8 cellular contexts compared by ENCODE assay signal in genomic region chr7:1459930-1460756, GRCh38.
DNase-seq lines count a peak whose midpoint lies in the region; ATAC-seq and TF ChIP-seq lines count a peak whose summit lies in the region.

No MANE protein-coding gene starts in this region.

- no CpG with 5 or more reads among the region's 28 CpGs for WGBS in iPS DF 6.9 (ENCODE audit: insufficient coverage, insufficient read length)

- H3K27me3 Mint-ChIP-seq in activated naive CD4-positive, alpha-beta T cell treated with anti-CD3 and anti-CD28 coated beads, Interleukin-2, amount 50 U/mL, for 24 hours: no peaks in the 10 kb centered on the region

- H3K4me3 ChIP-seq in iPS DF 6.9 (ENCODE audit: low read length) (peak overlapping the region; percentile 4; the same call in 1 of the 2 replicates), skin epidermis (peak overlapping the region; percentile 20 to 87 (median 66))

- peaks cover 21% of the 10 kb centered on the region for H3K4me1 Mint-ChIP-seq in activated naive CD4-positive, alpha-beta T cell treated with anti-CD3 and anti-CD28 coated beads, Interleukin-2, amount 50 U/mL, for 24 hours

- no peak overlapping the region for H3K27ac Mint-ChIP-seq in activated naive CD4-positive, alpha-beta T cell treated with anti-CD3 and anti-CD28 coated beads, Interleukin-2, amount 50 U/mL, for 24 hours

- H3K36me3 ChIP-seq in iPS DF 6.9 (ENCODE audit: control insufficient read depth, insufficient read depth, low read length): no peaks in the 10 kb centered on the region

- no peaks in the 10 kb centered on the region for H3K9me3 Mint-ChIP-seq in activated naive CD4-positive, alpha-beta T cell treated with anti-CD3 and anti-CD28 coated beads, Interleukin-2, amount 50 U/mL, for 24 hours

- H3K27me3 ChIP-seq in iPS DF 6.9 (ENCODE audit: control insufficient read depth, insufficient read depth, low read length): no peaks in the 10 kb centered on the region

- H3K27ac ChIP-seq in 22Rv1: peak overlapping the region; percentile 54
- H3K27ac ChIP-seq in iPS DF 6.9 (ENCODE audit: low read length): no peak overlapping the region
- peak overlapping the region in 20 of 21 experiments; percentile 35 to 88 (median 78) for H3K27ac ChIP-seq in skin epidermis

- H3K4me1 ChIP-seq in iPS DF 6.9 (ENCODE audit: control insufficient read depth, insufficient read depth, low read length): peaks cover 12% of the 10 kb centered on the region

- H3K9me3 ChIP-seq in iPS DF 6.9 (ENCODE audit: control insufficient read depth, insufficient read depth, low read length): no peaks in the 10 kb centered on the region

- peak overlapping the region; percentile 73 for H3K4me3 Mint-ChIP-seq in activated naive CD4-positive, alpha-beta T cell treated with anti-CD3 and anti-CD28 coated beads, Interleukin-2, amount 50 U/mL, for 24 hours

- H3K36me3 Mint-ChIP-seq in activated naive CD4-positive, alpha-beta T cell treated with anti-CD3 and anti-CD28 coated beads, Interleukin-2, amount 50 U/mL, for 24 hours: no peaks in the 10 kb centered on the region

- ATAC-seq in GM21528 (IDR thresholded peaks at IDR 0.05; ENCODE audit: low FRiP score, unreplicated experiment) (peak; percentile 2), HG03432 (IDR thresholded peaks at IDR 0.05; ENCODE audit: unreplicated experiment) (no peak), HG03460 (IDR thresholded peaks at IDR 0.05; ENCODE audit: unreplicated experiment) (no peak), HG03442 (IDR thresholded peaks at IDR 0.05; ENCODE audit: unreplicated experiment) (no peak)

- DNase-seq in iPS DF 6.9 (ENCODE audit: low read depth, low spot score): no peak

- TF ChIP-seq CTCF in 22Rv1 (IDR thresholded peaks at IDR 0.05): no peak
